Comparison of ENCODE assay signal across 10 cellular contexts in the genomic region with DNA sequence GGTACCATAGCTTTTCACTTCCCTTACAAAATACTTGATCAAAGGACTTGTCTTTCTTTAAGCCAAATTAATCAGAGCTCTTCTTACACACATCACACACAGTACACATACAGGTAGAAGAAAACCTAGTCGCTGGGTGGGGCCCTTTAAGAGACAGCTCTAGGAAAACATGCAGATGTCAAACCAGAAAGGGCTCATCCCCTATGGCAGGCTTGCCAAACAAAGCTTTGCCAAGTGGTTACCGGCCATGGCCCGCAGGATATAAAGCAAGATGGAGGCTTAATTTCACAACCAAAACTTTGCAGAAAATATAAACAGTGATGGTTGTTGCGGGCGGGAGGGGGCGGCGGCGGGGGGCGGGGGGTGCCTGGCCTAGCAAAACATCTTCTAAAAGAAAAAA.
DNase-seq lines count a peak whose midpoint lies in the region; TF ChIP-seq lines count a peak whose summit lies in the region.
"Had no signal": no experiment of that assay in that cellular context is flagged by ENCODE, and none has a peak within 500 bp of the region (broad histone marks: within the 10 kb centered on the region; RNA-seq: fewer than 3 reads in every experiment).

No MANE protein-coding gene starts in this region.

- DNase-seq in NCI-H1694 treated with DMSO at 0.1 percent for 48 hours (lab: John Stamatoyannopoulos, UW) (peak; percentile 7), NCI-H1694 (lab: John Stamatoyannopoulos, UW) (no peak), NCI-H446 treated with DMSO at 0.1 percent for 48 hours (lab: John Stamatoyannopoulos, UW) (peak; percentile 56), epithelial cell of prostate (ENCODE audit: low read depth, low spot score) (no peak), retinal pigment epithelial cell (ENCODE audit: low read depth) (no peak), GDM1 (lab: John Stamatoyannopoulos, UW) (no peak), T-helper 9 cell (no peak)
- no peak for DNase-seq in activated CD4-positive, CD25-positive, alpha-beta regulatory T cell treated with anti-CD3 and anti-CD28 coated beads, Interleukin-2, amount 50 U/mL, for 72 hours
- DNase-seq: effector memory CD4-positive, alpha-beta T cell; SK-N-SH had no signal

- peak overlapping the region; percentile 74 for H3K4me3 ChIP-seq in retinal pigment epithelial cell (ENCODE audit: low read length)

- TF ChIP-seq CTCF in retinal pigment epithelial cell (conservative IDR thresholded peaks at IDR 0.05; ENCODE audit: low read depth, low read length), result no peak

- H3K27ac ChIP-seq in epithelial cell of prostate, result peak overlapping the region; percentile 33

Comparison
In these comparisons a context has a peak if more than half of its experiments do, and no peak if none do; other contexts are left out.
1. DNase-seq: peak in NCI-H1694 treated with DMSO at 0.1 percent for 48 hours (single experiment) and NCI-H446 treated with DMSO at 0.1 percent for 48 hours (single experiment); none in NCI-H1694 (single experiment), epithelial cell of prostate (single experiment), retinal pigment epithelial cell (single experiment), GDM1 (single experiment), T-helper 9 cell (single experiment) and activated CD4-positive, CD25-positive, alpha-beta regulatory T cell treated with anti-CD3 and anti-CD28 coated beads, Interleukin-2, amount 50 U/mL, for 72 hours (single experiment).